Comparison of ENCODE assay signal across 8 cellular contexts in genomic region chr7:151782598-151783448, GRCh38.
DNase-seq lines count a peak whose midpoint lies in the region; ATAC-seq and TF ChIP-seq lines count a peak whose summit lies in the region.

No MANE protein-coding gene starts in this region.

- peaks cover 0 to 2% (median 0%) of the 10 kb centered on the region in 11 donors for H3K9me3 Mint-ChIP-seq in naive thymus-derived CD4-positive, alpha-beta T cell
- H3K9me3 Mint-ChIP-seq in stimulated activated memory B cell treated with anti-CD40 and anti-IgM and Interleukin-4, amounts not matched to agents 10 μg/mL and 1 μg/mL and 100 μg/mL, for 72 hours = no peaks in the 10 kb centered on the region

- no peaks in the 10 kb centered on the region for H3K27me3 ChIP-seq in naive thymus-derived CD4-positive, alpha-beta T cell (ENCODE audit: control insufficient read depth in 2 of 2, insufficient read depth in 2 of 2, low read length in 2 of 2)

- peaks cover 0 to 5% of the 10 kb centered on the region in 2 donors for H3K4me1 ChIP-seq in naive thymus-derived CD4-positive, alpha-beta T cell (ENCODE audit: control insufficient read depth in 2 of 2, insufficient read depth in 2 of 2, low read length in 2 of 2)

- H3K27ac Mint-ChIP-seq in naive thymus-derived CD4-positive, alpha-beta T cell = peak overlapping the region in 8 of 9 donors; percentile 46 to 93 (median 82)
- H3K27ac Mint-ChIP-seq in stimulated activated memory B cell treated with anti-CD40 and anti-IgM and Interleukin-4, amounts not matched to agents 10 μg/mL and 1 μg/mL and 100 μg/mL, for 72 hours = peak overlapping the region; percentile 63

- H3K9me3 ChIP-seq in naive thymus-derived CD4-positive, alpha-beta T cell (ENCODE audit: control insufficient read depth in 2 of 3, low read length in 3 of 3) = no peaks in the 10 kb centered on the region

- H3K36me3 Mint-ChIP-seq in naive thymus-derived CD4-positive, alpha-beta T cell = peaks cover 0 to 30% (median 21%) of the 10 kb centered on the region in 5 donors
- peaks cover 39% of the 10 kb centered on the region for H3K36me3 Mint-ChIP-seq in stimulated activated memory B cell treated with anti-CD40 and anti-IgM and Interleukin-4, amounts not matched to agents 10 μg/mL and 1 μg/mL and 100 μg/mL, for 72 hours

- peaks cover 0 to 2% (median 0%) of the 10 kb centered on the region in 5 donors for H3K27me3 Mint-ChIP-seq in naive thymus-derived CD4-positive, alpha-beta T cell
- no peaks in the 10 kb centered on the region for H3K27me3 Mint-ChIP-seq in stimulated activated memory B cell treated with anti-CD40 and anti-IgM and Interleukin-4, amounts not matched to agents 10 μg/mL and 1 μg/mL and 100 μg/mL, for 72 hours

- DNase-seq in NOMO-1 treated with dmso at 0.1 percent for 144 hours (lab: John Stamatoyannopoulos, UW; ENCODE audit: unreplicated experiment) = peak; percentile 28
- peak; percentile 61 for DNase-seq in activated T-cell treated with anti-CD3 and anti-CD28 coated beads for 24 hours (ENCODE audit: low read depth)
- peak; percentile 33 to 73 (median 56) for DNase-seq in naive thymus-derived CD4-positive, alpha-beta T cell

- peak; percentile 100 for TF ChIP-seq CTCF in 22Rv1 (IDR thresholded peaks at IDR 0.05)

- CTCF ChIA-PET in naive thymus-derived CD4-positive, alpha-beta T cell (lab: Charles Lee) = interaction anchor here (0.6 to 4.6 kb wide), 19 partner anchors 9 to 1081 kb away, joined by 3 to 43 read pairs (median 4); no protein-coding TSS in a partner anchor

- H3K4me3 Mint-ChIP-seq in naive thymus-derived CD4-positive, alpha-beta T cell = peak overlapping the region; percentile 77 to 95 (median 88)
- peak overlapping the region; percentile 75 for H3K4me3 Mint-ChIP-seq in stimulated activated memory B cell treated with anti-CD40 and anti-IgM and Interleukin-4, amounts not matched to agents 10 μg/mL and 1 μg/mL and 100 μg/mL, for 72 hours

- POLR2A ChIA-PET in naive thymus-derived CD4-positive, alpha-beta T cell (lab: Charles Lee) = interaction anchor here (0.6 to 0.9 kb wide), 2 partner anchors 93 to 264 kb away, joined by 3 read pairs; no protein-coding TSS in a partner anchor

- H3K4me1 Mint-ChIP-seq in naive thymus-derived CD4-positive, alpha-beta T cell = peaks cover 10 to 25% (median 16%) of the 10 kb centered on the region in 7 donors
- peaks cover 34% of the 10 kb centered on the region for H3K4me1 Mint-ChIP-seq in stimulated activated memory B cell treated with anti-CD40 and anti-IgM and Interleukin-4, amounts not matched to agents 10 μg/mL and 1 μg/mL and 100 μg/mL, for 72 hours

- H3K36me3 ChIP-seq in naive thymus-derived CD4-positive, alpha-beta T cell (ENCODE audit: control insufficient read depth in 2 of 3, insufficient read depth in 3 of 3, low read length in 3 of 3) = peaks cover 0 to 32% (median 0%) of the 10 kb centered on the region in 3 experiments

- intact Hi-C loops in naive thymus-derived CD4-positive, alpha-beta T cell (cut with micrococcal nuclease) = loop anchor here (1.0 to 2.0 kb wide), 11 partner anchors 14 to 363 kb away; partner anchors contain the start of gene PRKAG2 (in 1 of the 2)

- ATAC-seq in GM18511 (IDR thresholded peaks at IDR 0.05; ENCODE audit: unreplicated experiment) = peak; percentile 96
- peak; percentile 80 for ATAC-seq in HG03039 (IDR thresholded peaks at IDR 0.05; ENCODE audit: unreplicated experiment)
- peak; percentile 71 for ATAC-seq in esophagus mucosa
- peak; percentile 91 for ATAC-seq in naive thymus-derived CD4-positive, alpha-beta T cell
- ATAC-seq in stimulated activated memory B cell treated with anti-CD40 and anti-IgM and Interleukin-4, amounts not matched to agents 10 μg/mL and 1 μg/mL and 100 μg/mL, for 72 hours = peak; percentile 96

- H3K27ac ChIP-seq in 22Rv1 = no peak overlapping the region
- peak overlapping the region; percentile 53 for H3K27ac ChIP-seq in naive thymus-derived CD4-positive, alpha-beta T cell (ENCODE audit: low read depth, low read length)

- peak overlapping the region; percentile 57 for H3K4me3 ChIP-seq in naive thymus-derived CD4-positive, alpha-beta T cell (ENCODE audit: low read length)
